ENCODE assay signal across 1 cellular context in genomic region chr2:222671259-222672067, GRCh38.
TF ChIP-seq lines count a peak whose summit lies in the region.

TSS of gene MOGAT1 (plus strand) at chr2:222671658. CDS start at chr2:222671786, 128 bp downstream.

TF ChIP-seq in HepG2, 621 proteins besides CTCF, POLR2A, EP300 and RAD21 (continued from another document and continues in another):
- TF ChIP-seq ZNF280B (CRISPR knock-in tag; IDR thresholded peaks at IDR 0.05; ENCODE audit: borderline replicate concordance) (peak; percentile 34), ZNF790 (CRISPR knock-in tag; IDR thresholded peaks at IDR 0.05; ENCODE audit: borderline replicate concordance) (peak; percentile 92; the same call in 1 of the 2 replicates), DPF2 (CRISPR knock-in tag; IDR thresholded peaks at IDR 0.05; ENCODE audit: borderline replicate concordance, low read depth) (0 out of 2 replicates have a peak, but pooled peaks have one; percentile 42), PHF21A (CRISPR knock-in tag; IDR thresholded peaks at IDR 0.05) (peak; percentile 83), RARA (CRISPR knock-in tag; IDR thresholded peaks at IDR 0.05) (peak; percentile 64; the same call in 1 of the 2 replicates), PHF8 (CRISPR knock-in tag; IDR thresholded peaks at IDR 0.05) (peak; percentile 93), ZNF510 (CRISPR knock-in tag; IDR thresholded peaks at IDR 0.05; ENCODE audit: low read depth) (peak; percentile 76; the same call in 1 of the 2 replicates), SALL2 (CRISPR knock-in tag; IDR thresholded peaks at IDR 0.05) (no peak), ZNF883 (CRISPR knock-in tag; IDR thresholded peaks at IDR 0.05; ENCODE audit: not compliant biosample characterization) (peak; percentile 69), NCOA1 (CRISPR knock-in tag; IDR thresholded peaks at IDR 0.05) (peak; percentile 95), ZNF549 (CRISPR knock-in tag; IDR thresholded peaks at IDR 0.05) (no peak), ZNF775 (CRISPR knock-in tag; IDR thresholded peaks at IDR 0.05; ENCODE audit: borderline replicate concordance) (peak; percentile 34; the same call in 1 of the 2 replicates), SCMH1 (CRISPR knock-in tag; IDR thresholded peaks at IDR 0.05; ENCODE audit: borderline replicate concordance) (no peak), ZNF703 (CRISPR knock-in tag; IDR thresholded peaks at IDR 0.05; ENCODE audit: borderline replicate concordance) (peak; percentile 85; the same call in 1 of the 2 replicates), MYNN (CRISPR knock-in tag; IDR thresholded peaks at IDR 0.05; ENCODE audit: low read depth) (no peak; the same call in 1 of the 2 replicates), THAP11 (CRISPR knock-in tag; IDR thresholded peaks at IDR 0.05) (peak; percentile 20; the same call in 1 of the 2 replicates), ZNF350 (CRISPR knock-in tag; IDR thresholded peaks at IDR 0.05; ENCODE audit: borderline replicate concordance, low read depth) (no peak; the same call in 1 of the 2 replicates), HDAC1 (CRISPR knock-in tag; IDR thresholded peaks at IDR 0.05) (peak; percentile 92), TSC22D2 (CRISPR knock-in tag; IDR thresholded peaks at IDR 0.05; ENCODE audit: borderline replicate concordance) (no peak), MYC (CRISPR knock-in tag; IDR thresholded peaks at IDR 0.05; ENCODE audit: borderline replicate concordance) (peak; percentile 87), REPIN1 (CRISPR knock-in tag; IDR thresholded peaks at IDR 0.05; ENCODE audit: borderline replicate concordance, low read depth) (peak; percentile 80; the same call in 1 of the 2 replicates), TBL1XR1 (IDR thresholded peaks at IDR 0.05; ENCODE audit: borderline replicate concordance, low read length, partially characterized antibody) (no peak), ZKSCAN8 (CRISPR knock-in tag; IDR thresholded peaks at IDR 0.05; ENCODE audit: borderline replicate concordance) (peak; percentile 49), NRL (CRISPR knock-in tag; IDR thresholded peaks at IDR 0.05; ENCODE audit: borderline replicate concordance) (peak; percentile 74), NR2F2 (IDR thresholded peaks at IDR 0.05; ENCODE audit: borderline replicate concordance, low read depth) (no peak), ZNF441 (CRISPR knock-in tag; IDR thresholded peaks at IDR 0.05; ENCODE audit: borderline replicate concordance) (no peak; the same call in 1 of the 2 replicates), TBX3 (IDR thresholded peaks at IDR 0.05; ENCODE audit: borderline replicate concordance) (no peak), CBFB (CRISPR knock-in tag; IDR thresholded peaks at IDR 0.05) (peak; percentile 82), AKAP8 (CRISPR knock-in tag; IDR thresholded peaks at IDR 0.05) (peak; percentile 36; the same call in 1 of the 2 replicates), SNAI1 (CRISPR knock-in tag; IDR thresholded peaks at IDR 0.05; ENCODE audit: borderline replicate concordance) (peak; percentile 49; the same call in 1 of the 2 replicates), ZNF430 (CRISPR knock-in tag; IDR thresholded peaks at IDR 0.05) (no peak; the same call in 1 of the 2 replicates), HOXD1 (CRISPR knock-in tag; IDR thresholded peaks at IDR 0.05) (peak; percentile 73; the same call in 1 of the 2 replicates), ERF (CRISPR knock-in tag; IDR thresholded peaks at IDR 0.05) (peak; percentile 88; the same call in 1 of the 2 replicates), ZNF562 (CRISPR knock-in tag; IDR thresholded peaks at IDR 0.05; ENCODE audit: borderline replicate concordance) (peak; percentile 74; the same call in 1 of the 2 replicates), STAG1 (CRISPR knock-in tag; IDR thresholded peaks at IDR 0.05) (no peak; the same call in none of the 2 replicates), ZNF713 (CRISPR knock-in tag; IDR thresholded peaks at IDR 0.05) (no peak), TOPORS (CRISPR knock-in tag; IDR thresholded peaks at IDR 0.05) (peak; percentile 96), KLF9 (CRISPR knock-in tag; IDR thresholded peaks at IDR 0.05; ENCODE audit: low read depth) (no peak), GMEB2 (CRISPR knock-in tag; IDR thresholded peaks at IDR 0.05; ENCODE audit: low read depth) (no peak), PAXIP1 (CRISPR knock-in tag; conservative IDR thresholded peaks at IDR 0.05) (peak; percentile 37), POLR2G (IDR thresholded peaks at IDR 0.05; ENCODE audit: low read depth, low read length) (peak; percentile 92), BCL6 (CRISPR knock-in tag; IDR thresholded peaks at IDR 0.05) (peak; percentile 63), ZBTB21 (CRISPR knock-in tag; IDR thresholded peaks at IDR 0.05) (no peak), ZNF335 (CRISPR knock-in tag; IDR thresholded peaks at IDR 0.05) (peak; percentile 96), PRPF4 (IDR thresholded peaks at IDR 0.05; ENCODE audit: low read depth, low read length, poor library complexity, severe bottlenecking) (no peak), GRHL1 (CRISPR knock-in tag; conservative IDR thresholded peaks at IDR 0.05) (no peak), HNRNPH1 (optimal IDR thresholded peaks at IDR 0.05; ENCODE audit: low read depth, low read length) (no peak), FOXK2 (IDR thresholded peaks at IDR 0.05) (no peak), ZNF331 (CRISPR knock-in tag; IDR thresholded peaks at IDR 0.05) (peak; percentile 88; the same call in 1 of the 2 replicates), PCBP1 (IDR thresholded peaks at IDR 0.05; ENCODE audit: borderline replicate concordance, low read depth, low read length) (no peak), EHMT2 (IDR thresholded peaks at IDR 0.05; ENCODE audit: borderline replicate concordance, low read depth, low read length) (no peak), POGZ (CRISPR knock-in tag; IDR thresholded peaks at IDR 0.05) (peak; percentile 72), FOXK1 (CRISPR knock-in tag; IDR thresholded peaks at IDR 0.05; ENCODE audit: borderline replicate concordance, low read depth) (no peak), TAF1 (CRISPR knock-in tag; IDR thresholded peaks at IDR 0.05) (peak; percentile 96), IRF1 (CRISPR knock-in tag; IDR thresholded peaks at IDR 0.05; ENCODE audit: low read depth) (peak; percentile 55; the same call in 1 of the 2 replicates), ZNF337 (CRISPR knock-in tag; IDR thresholded peaks at IDR 0.05; ENCODE audit: borderline replicate concordance, low read depth) (no peak; the same call in 1 of the 2 replicates), NR2F6 (IDR thresholded peaks at IDR 0.05) (peak; percentile 58; the same call in 1 of the 2 replicates), NR2F6 (CRISPR knock-in tag; IDR thresholded peaks at IDR 0.05) (peak; percentile 52)
- TF ChIP-seq, protein P1, sequence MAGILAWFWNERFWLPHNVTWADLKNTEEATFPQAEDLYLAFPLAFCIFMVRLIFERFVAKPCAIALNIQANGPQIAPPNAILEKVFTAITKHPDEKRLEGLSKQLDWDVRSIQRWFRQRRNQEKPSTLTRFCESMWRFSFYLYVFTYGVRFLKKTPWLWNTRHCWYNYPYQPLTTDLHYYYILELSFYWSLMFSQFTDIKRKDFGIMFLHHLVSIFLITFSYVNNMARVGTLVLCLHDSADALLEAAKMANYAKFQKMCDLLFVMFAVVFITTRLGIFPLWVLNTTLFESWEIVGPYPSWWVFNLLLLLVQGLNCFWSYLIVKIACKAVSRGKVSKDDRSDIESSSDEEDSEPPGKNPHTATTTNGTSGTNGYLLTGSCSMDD (CRISPR knock-in tag; IDR thresholded peaks at IDR 0.05): no peak
- TF ChIP-seq, protein P2, sequence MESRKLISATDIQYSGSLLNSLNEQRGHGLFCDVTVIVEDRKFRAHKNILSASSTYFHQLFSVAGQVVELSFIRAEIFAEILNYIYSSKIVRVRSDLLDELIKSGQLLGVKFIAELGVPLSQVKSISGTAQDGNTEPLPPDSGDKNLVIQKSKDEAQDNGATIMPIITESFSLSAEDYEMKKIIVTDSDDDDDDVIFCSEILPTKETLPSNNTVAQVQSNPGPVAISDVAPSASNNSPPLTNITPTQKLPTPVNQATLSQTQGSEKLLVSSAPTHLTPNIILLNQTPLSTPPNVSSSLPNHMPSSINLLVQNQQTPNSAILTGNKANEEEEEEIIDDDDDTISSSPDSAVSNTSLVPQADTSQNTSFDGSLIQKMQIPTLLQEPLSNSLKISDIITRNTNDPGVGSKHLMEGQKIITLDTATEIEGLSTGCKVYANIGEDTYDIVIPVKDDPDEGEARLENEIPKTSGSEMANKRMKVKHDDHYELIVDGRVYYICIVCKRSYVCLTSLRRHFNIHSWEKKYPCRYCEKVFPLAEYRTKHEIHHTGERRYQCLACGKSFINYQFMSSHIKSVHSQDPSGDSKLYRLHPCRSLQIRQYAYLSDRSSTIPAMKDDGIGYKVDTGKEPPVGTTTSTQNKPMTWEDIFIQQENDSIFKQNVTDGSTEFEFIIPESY (CRISPR knock-in tag; IDR thresholded peaks at IDR 0.05): no peak
- TF ChIP-seq, protein P3, sequence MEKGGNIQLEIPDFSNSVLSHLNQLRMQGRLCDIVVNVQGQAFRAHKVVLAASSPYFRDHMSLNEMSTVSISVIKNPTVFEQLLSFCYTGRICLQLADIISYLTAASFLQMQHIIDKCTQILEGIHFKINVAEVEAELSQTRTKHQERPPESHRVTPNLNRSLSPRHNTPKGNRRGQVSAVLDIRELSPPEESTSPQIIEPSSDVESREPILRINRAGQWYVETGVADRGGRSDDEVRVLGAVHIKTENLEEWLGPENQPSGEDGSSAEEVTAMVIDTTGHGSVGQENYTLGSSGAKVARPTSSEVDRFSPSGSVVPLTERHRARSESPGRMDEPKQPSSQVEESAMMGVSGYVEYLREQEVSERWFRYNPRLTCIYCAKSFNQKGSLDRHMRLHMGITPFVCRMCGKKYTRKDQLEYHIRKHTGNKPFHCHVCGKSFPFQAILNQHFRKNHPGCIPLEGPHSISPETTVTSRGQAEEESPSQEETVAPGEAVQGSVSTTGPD (CRISPR knock-in tag; IDR thresholded peaks at IDR 0.05): no peak
